8 cellular contexts compared by ENCODE assay signal in the genomic region with DNA sequence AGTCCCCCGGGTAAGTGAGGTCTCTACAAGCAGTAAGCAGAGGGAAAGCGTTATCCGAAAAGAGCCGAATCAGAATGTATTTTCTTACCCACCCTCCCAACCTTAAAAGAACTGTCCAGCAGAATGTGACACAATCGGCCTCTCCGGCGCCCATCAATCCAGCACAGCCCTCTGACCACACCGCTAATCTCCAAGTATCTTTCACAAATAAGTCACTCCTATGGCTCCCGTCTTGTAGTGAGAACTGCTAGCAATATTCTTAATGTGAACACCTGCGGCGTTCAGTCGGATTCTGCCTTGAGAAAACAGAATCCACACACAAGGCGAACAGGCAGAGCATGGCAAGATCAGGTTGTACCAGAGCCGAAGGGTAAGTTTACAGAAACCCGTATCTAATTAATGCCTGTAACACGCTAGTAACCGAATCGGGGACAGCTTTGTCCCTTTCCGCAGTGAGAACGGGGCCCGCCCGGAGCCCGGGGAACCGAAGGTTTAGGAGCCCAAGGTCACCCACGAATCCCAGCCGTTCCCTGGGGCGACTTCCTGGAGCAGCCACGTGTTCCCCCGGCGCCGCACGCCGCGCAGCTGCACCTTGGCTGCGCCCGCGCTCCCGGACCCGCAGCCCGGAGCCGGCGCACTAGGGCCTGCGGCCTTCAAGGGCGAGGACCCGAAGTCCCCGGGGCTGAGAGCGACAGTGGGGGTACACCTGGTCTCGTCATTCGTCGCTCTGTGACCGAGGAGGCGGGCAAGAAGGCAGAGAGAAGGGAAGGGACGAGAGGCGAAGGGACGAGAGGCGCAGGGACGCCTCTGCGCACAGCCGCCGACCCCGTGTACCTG. TPM values are rescaled to one million over a fixed set of nuclear protein-coding genes. Genes with fewer than 3 reads are reported as not detected.
DNase-seq lines count a peak whose midpoint lies in the region; ATAC-seq and TF ChIP-seq lines count a peak whose summit lies in the region.

No MANE protein-coding gene starts in this region.

- peak overlapping the region; percentile 90 for H3K9ac ChIP-seq in OCI-LY1 (ENCODE audit: low read length)

- H3K27me3 Mint-ChIP-seq in activated T-helper 17 cell treated with anti-CD3 and anti-CD28 coated beads, Interleukin-2, amount 50 U/mL, for 72 hours, result no peaks in the 10 kb centered on the region
- H3K27me3 Mint-ChIP-seq in natural killer cell treated with Interleukin-12 subunit alpha and Interleukin-12 subunit beta and Interleukin-15 and Interleukin-18, amount 100 ng/mL, for 72 hours, result no peaks in the 10 kb centered on the region
- H3K27me3 Mint-ChIP-seq in stimulated activated naive CD8-positive, alpha-beta T cell treated with anti-CD3 and anti-CD28 coated beads, Interleukin-15, Interleukin-2, amounts not matched to agents 100 ng/mL and 50 ng/mL, for 24 hours, result peaks cover 3% of the 10 kb centered on the region

- no peak for TF ChIP-seq CTCF in C4-2B (conservative IDR thresholded peaks at IDR 0.05)
- TF ChIP-seq CTCF in OCI-LY1 (IDR thresholded peaks at IDR 0.05; ENCODE audit: low read length), result no peak

- peaks cover 39% of the 10 kb centered on the region for H3K4me1 ChIP-seq in OCI-LY1 (ENCODE audit: insufficient read depth, low read length, severe bottlenecking)

- H3K4me3 ChIP-seq in OCI-LY1 (ENCODE audit: low read depth, low read length, poor library complexity, severe bottlenecking), result peak overlapping the region; percentile 83

- H4K20me1 ChIP-seq in OCI-LY1 (ENCODE audit: insufficient read depth, low read length), result peaks cover 3% of the 10 kb centered on the region; the same call in 1 of the 2 replicates

- H3K79me2 ChIP-seq in OCI-LY1 (ENCODE audit: insufficient read depth, low read length), result peaks cover 50% of the 10 kb centered on the region

- H3K27ac ChIP-seq in C4-2B (peak overlapping the region; percentile 99), OCI-LY1 (ENCODE audit: low read depth, low read length, poor library complexity, severe bottlenecking) (peak overlapping the region; percentile 49)

- peak overlapping the region; percentile 88 for H3K4me2 ChIP-seq in OCI-LY1 (ENCODE audit: low read length)

- peak; percentile 35 for DNase-seq in fibroblast of peridontal ligament (ENCODE audit: extremely low read depth)
- DNase-seq in natural killer cell treated with Interleukin-12 subunit alpha and Interleukin-12 subunit beta and Interleukin-15 and Interleukin-18, amount 100 ng/mL, for 72 hours (ENCODE audit: low spot score), result peak; percentile 64

- H2AFZ ChIP-seq in OCI-LY1 (ENCODE audit: low read length), result no peak overlapping the region

- no peaks in the 10 kb centered on the region for H3K27me3 ChIP-seq in OCI-LY1 (ENCODE audit: insufficient read depth, low read length)

- H3K36me3 Mint-ChIP-seq in activated T-helper 17 cell treated with anti-CD3 and anti-CD28 coated beads, Interleukin-2, amount 50 U/mL, for 72 hours (ENCODE audit: low read depth), result peaks cover 59% of the 10 kb centered on the region
- peaks cover 20% of the 10 kb centered on the region for H3K36me3 Mint-ChIP-seq in natural killer cell treated with Interleukin-12 subunit alpha and Interleukin-12 subunit beta and Interleukin-15 and Interleukin-18, amount 100 ng/mL, for 72 hours
- peaks cover 43% of the 10 kb centered on the region for H3K36me3 Mint-ChIP-seq in stimulated activated naive CD8-positive, alpha-beta T cell treated with anti-CD3 and anti-CD28 coated beads, Interleukin-15, Interleukin-2, amounts not matched to agents 100 ng/mL and 50 ng/mL, for 24 hours (ENCODE audit: low read depth)

- H3K9me3 Mint-ChIP-seq in activated T-helper 17 cell treated with anti-CD3 and anti-CD28 coated beads, Interleukin-2, amount 50 U/mL, for 72 hours, result no peaks in the 10 kb centered on the region
- no peaks in the 10 kb centered on the region for H3K9me3 Mint-ChIP-seq in natural killer cell treated with Interleukin-12 subunit alpha and Interleukin-12 subunit beta and Interleukin-15 and Interleukin-18, amount 100 ng/mL, for 72 hours
- H3K9me3 Mint-ChIP-seq in stimulated activated naive CD8-positive, alpha-beta T cell treated with anti-CD3 and anti-CD28 coated beads, Interleukin-15, Interleukin-2, amounts not matched to agents 100 ng/mL and 50 ng/mL, for 24 hours, result no peaks in the 10 kb centered on the region

- no peaks in the 10 kb centered on the region for H3K9me2 ChIP-seq in OCI-LY1 (ENCODE audit: low read depth, low read length)

- H3K27ac Mint-ChIP-seq in activated T-helper 17 cell treated with anti-CD3 and anti-CD28 coated beads, Interleukin-2, amount 50 U/mL, for 72 hours, result peak overlapping the region; percentile 98
- peak overlapping the region; percentile 86 to 93 for H3K27ac Mint-ChIP-seq in natural killer cell treated with Interleukin-12 subunit alpha and Interleukin-12 subunit beta and Interleukin-15 and Interleukin-18, amount 100 ng/mL, for 72 hours
- peak overlapping the region; percentile 98 for H3K27ac Mint-ChIP-seq in stimulated activated naive CD8-positive, alpha-beta T cell treated with anti-CD3 and anti-CD28 coated beads, Interleukin-15, Interleukin-2, amounts not matched to agents 100 ng/mL and 50 ng/mL, for 24 hours

- no peaks in the 10 kb centered on the region for H3K9me3 ChIP-seq in OCI-LY1 (ENCODE audit: low read length)

- no peaks in the 10 kb centered on the region for H3F3A ChIP-seq in OCI-LY1 (ENCODE audit: insufficient read depth, low read length)

- peak overlapping the region; percentile 98 for H3K4me3 Mint-ChIP-seq in activated T-helper 17 cell treated with anti-CD3 and anti-CD28 coated beads, Interleukin-2, amount 50 U/mL, for 72 hours
- H3K4me3 Mint-ChIP-seq in natural killer cell treated with Interleukin-12 subunit alpha and Interleukin-12 subunit beta and Interleukin-15 and Interleukin-18, amount 100 ng/mL, for 72 hours, result peak overlapping the region; percentile 92
- peak overlapping the region; percentile 100 for H3K4me3 Mint-ChIP-seq in stimulated activated naive CD8-positive, alpha-beta T cell treated with anti-CD3 and anti-CD28 coated beads, Interleukin-15, Interleukin-2, amounts not matched to agents 100 ng/mL and 50 ng/mL, for 24 hours

- peak; percentile 33 for ATAC-seq in GM19452 (IDR thresholded peaks at IDR 0.05; ENCODE audit: unreplicated experiment)
- peak; percentile 19 for ATAC-seq in HG03565 (IDR thresholded peaks at IDR 0.05; ENCODE audit: unreplicated experiment)
- peak; percentile 64 for ATAC-seq in activated T-helper 17 cell treated with anti-CD3 and anti-CD28 coated beads, Interleukin-2, amount 50 U/mL, for 72 hours (replicated peaks)
- peak; percentile 72 to 73 for ATAC-seq in natural killer cell treated with Interleukin-12 subunit alpha and Interleukin-12 subunit beta and Interleukin-15 and Interleukin-18, amount 100 ng/mL, for 72 hours

- peaks cover 19% of the 10 kb centered on the region for H3K36me3 ChIP-seq in OCI-LY1 (ENCODE audit: insufficient read depth, low read length)

- peaks cover 19% of the 10 kb centered on the region for H3K4me1 Mint-ChIP-seq in activated T-helper 17 cell treated with anti-CD3 and anti-CD28 coated beads, Interleukin-2, amount 50 U/mL, for 72 hours
- H3K4me1 Mint-ChIP-seq in natural killer cell treated with Interleukin-12 subunit alpha and Interleukin-12 subunit beta and Interleukin-15 and Interleukin-18, amount 100 ng/mL, for 72 hours (ENCODE audit: low read depth in 2 of 2), result peaks cover 26 to 42% of the 10 kb centered on the region in 2 donors
- H3K4me1 Mint-ChIP-seq in stimulated activated naive CD8-positive, alpha-beta T cell treated with anti-CD3 and anti-CD28 coated beads, Interleukin-15, Interleukin-2, amounts not matched to agents 100 ng/mL and 50 ng/mL, for 24 hours (ENCODE audit: low read depth), result peaks cover 50% of the 10 kb centered on the region

RNA-seq across cellular contexts. Expression of a gene that starts 0.7 kb away (rescaled TPM):
- 100 to 1,000 TPM; 376 to 800 TPM for total RNA-seq in activated T-helper 17 cell treated with anti-CD3 and anti-CD28 coated beads, Interleukin-2, amount 50 U/mL, for 72 hours
- 100 to 1,000 TPM; 395 to 476 TPM for total RNA-seq in natural killer cell treated with Interleukin-12 subunit alpha and Interleukin-12 subunit beta and Interleukin-15 and Interleukin-18, amount 100 ng/mL, for 72 hours

Comparison
In these comparisons a context has a peak if more than half of its experiments do, and no peak if none do; other contexts are left out.
1. Peak in every context shown above with its lines: DNase-seq, ATAC-seq, H3K4me3 ChIP-seq and H3K27ac ChIP-seq.
2. ATAC-seq: peak in every context shown above with its lines; median percentile 72 in natural killer cell treated with Interleukin-12 subunit alpha and Interleukin-12 subunit beta and Interleukin-15 and Interleukin-18, amount 100 ng/mL, for 72 hours; 64 in activated T-helper 17 cell treated with anti-CD3 and anti-CD28 coated beads, Interleukin-2, amount 50 U/mL, for 72 hours; 33 in GM19452; 19 in HG03565.